Comparison of ENCODE assay signal across 9 cellular contexts in genomic region chr2:197304556-197305011, GRCh38. TPM values are rescaled to one million over a fixed set of nuclear protein-coding genes. Genes with fewer than 3 reads are reported as not detected.
DNase-seq lines count a peak whose midpoint lies in the region; ATAC-seq and TF ChIP-seq lines count a peak whose summit lies in the region.
"Had no signal": no experiment of that assay in that cellular context is flagged by ENCODE, and none has a peak within 500 bp of the region (broad histone marks: within the 10 kb centered on the region; RNA-seq: fewer than 3 reads in every experiment).

No MANE protein-coding gene starts in this region.

- no peaks in the 10 kb centered on the region for H3K27me3 Mint-ChIP-seq in activated CD4-positive, alpha-beta T cell treated with anti-CD3 and anti-CD28 coated beads, Interleukin-2, amount 10 ng/mL, durations not matched to agents 24 days and 14 days
- no peaks in the 10 kb centered on the region for H3K27me3 Mint-ChIP-seq in T-helper 2 cell treated with Interferon-gamma antibody and Interleukin-4, amounts not matched to agents 5 μg/mL and 100 μg/mL, for 36 hours (ENCODE audit: low read depth)

- DNase-seq in activated CD4-positive, alpha-beta T cell treated with anti-CD3 and anti-CD28 coated beads, Interleukin-2, amount 10 ng/mL, durations not matched to agents 24 days and 14 days, result peak; percentile 77
- DNase-seq in activated CD4-positive, alpha-beta T cell treated with anti-CD3 and anti-CD28 coated beads, Interleukin-2, amount 50 U/mL, for 48 hours, result no peak
- peak; percentile 49 for DNase-seq in T-helper 2 cell treated with Interferon-gamma antibody and Interleukin-4, amounts not matched to agents 5 μg/mL and 100 μg/mL, for 36 hours (ENCODE audit: low spot score)
- no peak for DNase-seq in stimulated activated naive CD8-positive, alpha-beta T cell treated with anti-CD3 and anti-CD28 coated beads, Interleukin-15, Interleukin-2, amounts not matched to agents 100 U/mL and 50 U/mL, for 24 hours
- no peak for DNase-seq in HK-2 (ENCODE audit: unreplicated experiment)
- no peak for DNase-seq in heart right ventricle
- DNase-seq in NCI-H446 treated with DMSO at 0.1 percent for 48 hours (lab: John Stamatoyannopoulos, UW), result no peak

- H3K4me1 Mint-ChIP-seq in activated CD4-positive, alpha-beta T cell treated with anti-CD3 and anti-CD28 coated beads, Interleukin-2, amount 10 ng/mL, durations not matched to agents 24 days and 14 days, result peaks cover 72% of the 10 kb centered on the region
- H3K4me1 Mint-ChIP-seq in T-helper 2 cell treated with Interferon-gamma antibody and Interleukin-4, amounts not matched to agents 5 μg/mL and 100 μg/mL, for 36 hours (ENCODE audit: low read depth), result peaks cover 77% of the 10 kb centered on the region

- peak overlapping the region; percentile 91 for H3K27ac Mint-ChIP-seq in activated CD4-positive, alpha-beta T cell treated with anti-CD3 and anti-CD28 coated beads, Interleukin-2, amount 10 ng/mL, durations not matched to agents 24 days and 14 days
- H3K27ac Mint-ChIP-seq in T-helper 2 cell treated with Interferon-gamma antibody and Interleukin-4, amounts not matched to agents 5 μg/mL and 100 μg/mL, for 36 hours, result peak overlapping the region; percentile 96

- peak overlapping the region in 1 of 10 donors; percentile 92 for H3K27ac ChIP-seq in heart right ventricle

- ATAC-seq in HG02938 (IDR thresholded peaks at IDR 0.05; ENCODE audit: unreplicated experiment) (peak; percentile 42), heart right ventricle (no peak)
- ATAC-seq in stimulated activated naive CD8-positive, alpha-beta T cell treated with anti-CD3 and anti-CD28 coated beads, Interleukin-15, Interleukin-2, amounts not matched to agents 100 U/mL and 50 U/mL, for 24 hours, result peak; percentile 44

- peaks cover 0 to 9% (median 0%) of the 10 kb centered on the region in 9 donors for H3K36me3 ChIP-seq in heart right ventricle

- H3K9me3 Mint-ChIP-seq in activated CD4-positive, alpha-beta T cell treated with anti-CD3 and anti-CD28 coated beads, Interleukin-2, amount 10 ng/mL, durations not matched to agents 24 days and 14 days, result no peaks in the 10 kb centered on the region
- no peaks in the 10 kb centered on the region for H3K9me3 Mint-ChIP-seq in T-helper 2 cell treated with Interferon-gamma antibody and Interleukin-4, amounts not matched to agents 5 μg/mL and 100 μg/mL, for 36 hours

- peaks cover 0 to 74% (median 14%) of the 10 kb centered on the region in 9 donors for H3K4me1 ChIP-seq in heart right ventricle

- H3K36me3 Mint-ChIP-seq in activated CD4-positive, alpha-beta T cell treated with anti-CD3 and anti-CD28 coated beads, Interleukin-2, amount 10 ng/mL, durations not matched to agents 24 days and 14 days (ENCODE audit: low read depth), result peaks cover 46% of the 10 kb centered on the region
- peaks cover 57% of the 10 kb centered on the region for H3K36me3 Mint-ChIP-seq in T-helper 2 cell treated with Interferon-gamma antibody and Interleukin-4, amounts not matched to agents 5 μg/mL and 100 μg/mL, for 36 hours (ENCODE audit: low read depth)

- H3K27me3 ChIP-seq in heart right ventricle, result no peaks in the 10 kb centered on the region

- no peaks in the 10 kb centered on the region for H3K9me3 ChIP-seq in heart right ventricle
- H3K9me3 ChIP-seq: BLaER1 treated with 17β-estradiol and CSF1 and Interleukin-3, amounts not matched to agents 10 nM and 100 nM had no signal

- intact Hi-C loops in activated CD4-positive, alpha-beta T cell treated with anti-CD3 and anti-CD28 coated beads, Interleukin-2, amount 10 ng/mL, durations not matched to agents 24 days and 14 days (cut with micrococcal nuclease), result loop anchor here (1.0 to 10.0 kb wide), 5 partner anchors 10 to 1760 kb away; partner anchors contain the start of gene PGAP1
- intact Hi-C loops in heart right ventricle (cut with DNase I), result loop anchor here in 3 of 10 donors (5.0 to 10.0 kb wide), 4 partner anchors 60 to 192 kb away; no protein-coding TSS in a partner anchor

- whole genome bisulfite sequencing in heart right ventricle, 2 donors, result 91 to 96% methylated on average over 3 of the region's 3 CpGs

- no peak overlapping the region for H3K4me3 ChIP-seq in heart right ventricle

- no peak for TF ChIP-seq CTCF in heart right ventricle (IDR thresholded peaks at IDR 0.05)

- peak overlapping the region; percentile 90 for H3K4me3 Mint-ChIP-seq in activated CD4-positive, alpha-beta T cell treated with anti-CD3 and anti-CD28 coated beads, Interleukin-2, amount 10 ng/mL, durations not matched to agents 24 days and 14 days
- H3K4me3 Mint-ChIP-seq in T-helper 2 cell treated with Interferon-gamma antibody and Interleukin-4, amounts not matched to agents 5 μg/mL and 100 μg/mL, for 36 hours, result peak overlapping the region; percentile 91

RNA-seq across cellular contexts. Expression of gene ANKRD44, which starts 6.0 kb away (rescaled TPM):
- 130 and 147 TPM in 2 replicates for total RNA-seq in activated CD4-positive, alpha-beta T cell treated with anti-CD3 and anti-CD28 coated beads, Interleukin-2, amount 10 ng/mL, durations not matched to agents 24 days and 14 days
- 10 to 100 TPM in 1 of 10 donors, 1 to 10 TPM in 9; 4.2 to 20.1 (median 7.3) TPM for total RNA-seq in heart right ventricle
- 1 to 10 TPM; 1.1 to 2.3 TPM for polyA plus RNA-seq in heart right ventricle

Comparison
In these comparisons a context has a peak if more than half of its experiments do, and no peak if none do; other contexts are left out.
1. DNase-seq: peak in activated CD4-positive, alpha-beta T cell treated with anti-CD3 and anti-CD28 coated beads, Interleukin-2, amount 10 ng/mL, durations not matched to agents 24 days and 14 days (single experiment) and T-helper 2 cell treated with Interferon-gamma antibody and Interleukin-4, amounts not matched to agents 5 μg/mL and 100 μg/mL, for 36 hours (single experiment); none in activated CD4-positive, alpha-beta T cell treated with anti-CD3 and anti-CD28 coated beads, Interleukin-2, amount 50 U/mL, for 48 hours (0 of 2), stimulated activated naive CD8-positive, alpha-beta T cell treated with anti-CD3 and anti-CD28 coated beads, Interleukin-15, Interleukin-2, amounts not matched to agents 100 U/mL and 50 U/mL, for 24 hours (single experiment), HK-2 (single experiment), heart right ventricle (0 of 2) and NCI-H446 treated with DMSO at 0.1 percent for 48 hours (single experiment).
2. ATAC-seq: peak in HG02938 (single experiment) and stimulated activated naive CD8-positive, alpha-beta T cell treated with anti-CD3 and anti-CD28 coated beads, Interleukin-15, Interleukin-2, amounts not matched to agents 100 U/mL and 50 U/mL, for 24 hours (single experiment); none in heart right ventricle (0 of 8).